ENCODE assay signal across 8 cellular contexts in genomic region chr9:111897831-111898144, GRCh38. TPM values are rescaled to one million over a fixed set of nuclear protein-coding genes. Genes with fewer than 3 reads are reported as not detected.
DNase-seq lines count a peak whose midpoint lies in the region; ATAC-seq, FAIRE-seq and TF ChIP-seq lines count a peak whose summit lies in the region.

No MANE protein-coding gene starts in this region.

- H3K27ac Mint-ChIP-seq in H9 (no peak overlapping the region), T-helper 17 cell (no peak overlapping the region)

- H3K9me3 Mint-ChIP-seq in H9 = no peaks in the 10 kb centered on the region

- H3K4me1 Mint-ChIP-seq in H9 (peaks cover 3 to 8% of the 10 kb centered on the region in 2 experiments; a peak in 3 of 4 replicates), T-helper 17 cell (peaks cover 22% of the 10 kb centered on the region)

- no peak overlapping the region for H3T11ph ChIP-seq in H9 (ENCODE audit: low read length)

- DNase-seq in GM18507 (ENCODE audit: extremely low spot score, insufficient read length, low read depth) (no peak), H9 (no peak), NOMO-1 treated with dmso at 0.1 percent for 144 hours (lab: John Stamatoyannopoulos, UW; ENCODE audit: unreplicated experiment) (peak; percentile 30), erythroblast (lab: John Stamatoyannopoulos, UW) (peak; percentile 63 to 67), sigmoid colon (no peak), amniotic stem cell (lab: John Stamatoyannopoulos, UW) (no peak), T-helper 17 cell (no peak)
- no peak for DNase-seq in effector CD4-positive, alpha-beta T cell

- H3K27ac ChIP-seq in H9 (ENCODE audit: insufficient read length, low read depth, low read length) (no peak overlapping the region), sigmoid colon (peak overlapping the region; percentile 96 to 99 (median 98))

- peaks cover 29% of the 10 kb centered on the region; the same call in 1 of the 2 replicates for H3K79me2 ChIP-seq in H9 (ENCODE audit: insufficient read depth, low read length)

- no peaks in the 10 kb centered on the region for H4K20me1 ChIP-seq in H9 (ENCODE audit: control insufficient read depth, insufficient read depth, insufficient read length)

- H3K14ac ChIP-seq in H9 (ENCODE audit: insufficient read depth, low read length) = no peak overlapping the region

- no peak for TF ChIP-seq POLR2A in erythroblast (IDR thresholded peaks at IDR 0.05; ENCODE audit: low read length)
- no peak for TF ChIP-seq POLR2A in sigmoid colon (IDR thresholded peaks at IDR 0.05)

- H2BK12ac ChIP-seq in H9 (ENCODE audit: insufficient read length, low read depth, low read length) = no peak overlapping the region

- no peak overlapping the region for H2BK5ac ChIP-seq in H9 (ENCODE audit: insufficient read length, low read length)

- H3K4me1 ChIP-seq in H9 (ENCODE audit: insufficient read depth, low read length) = no peaks in the 10 kb centered on the region; the same call in 1 of the 2 replicates
- peaks cover 0 to 56% (median 52%) of the 10 kb centered on the region in 4 donors for H3K4me1 ChIP-seq in sigmoid colon

- intact Hi-C loops in sigmoid colon (cut with DNase I) = loop anchor here (2.0 to 10.0 kb wide), 5 partner anchors 115 to 590 kb away; partner anchors contain the start of genes KIAA1958, PTBP3 and PTGR1

- no peaks in the 10 kb centered on the region for H3K27me3 ChIP-seq in H9 (ENCODE audit: insufficient read depth, low read length)
- no peaks in the 10 kb centered on the region for H3K27me3 ChIP-seq in sigmoid colon

- H3K9ac ChIP-seq in H9 (ENCODE audit: extremely low read depth, insufficient read length, low read length) = peak overlapping the region; percentile 62

- no peak overlapping the region for H2BK15ac ChIP-seq in H9 (ENCODE audit: low read depth, low read length)

- H4K5ac ChIP-seq in H9 (ENCODE audit: insufficient read length, low read depth, low read length) = no peak overlapping the region

- H3K56ac ChIP-seq in H9 (ENCODE audit: insufficient read length, low read depth, low read length) = no peak overlapping the region

- H2AFZ ChIP-seq in H9 (ENCODE audit: low read length) = no peak overlapping the region

- no peaks in the 10 kb centered on the region for H3K36me3 ChIP-seq in sigmoid colon

- FAIRE-seq in GM18507 (lab: Jason Lieb, UNC) = peak; percentile 91

- WGBS in H9 (ENCODE audit: extremely low coverage, insufficient read length, low lambda C conversion rate) = 100% methylated on average over 2 of the region's 7 CpGs
- 8 to 12% methylated on average over 7 of the region's 7 CpGs for WGBS in sigmoid colon, 2 donors

- H3K9me3 ChIP-seq in H9 (ENCODE audit: control insufficient read depth, low read depth, low read length) = no peaks in the 10 kb centered on the region
- no peaks in the 10 kb centered on the region for H3K9me3 ChIP-seq in sigmoid colon
- H3K9me3 ChIP-seq in T-helper 17 cell (ENCODE audit: control insufficient read depth, low read length, poor library complexity, severe bottlenecking) = no peaks in the 10 kb centered on the region

- no peak for ATAC-seq in T-helper 17 cell

- H3K4me2 ChIP-seq in H9 (ENCODE audit: insufficient read depth, insufficient read length, low read length) = peak overlapping the region; percentile 97

- H3K36me3 Mint-ChIP-seq in H9 (ENCODE audit: insufficient read depth in 1 of 3, low read depth in 3 of 3) (no peaks in the 10 kb centered on the region), T-helper 17 cell (ENCODE audit: low read depth) (no peaks in the 10 kb centered on the region)

- TF ChIP-seq CTCF in H9 (conservative IDR thresholded peaks at IDR 0.05) (no peak), sigmoid colon (IDR thresholded peaks at IDR 0.05) (no peak)

- H3K4ac ChIP-seq in H9 (ENCODE audit: low read depth, low read length) = no peak overlapping the region

- H4K91ac ChIP-seq in H9 (ENCODE audit: insufficient read length, low read depth, low read length) = no peak overlapping the region

- no peak overlapping the region for H3K23ac ChIP-seq in H9 (ENCODE audit: insufficient read length, low read depth, low read length)

- H3K4me3 Mint-ChIP-seq in H9 = no peak overlapping the region
- H3K4me3 Mint-ChIP-seq in T-helper 17 cell = no peak overlapping the region

- H3K4me3 ChIP-seq in sigmoid colon = peak overlapping the region; percentile 87 to 97 (median 96)

- H2AK5ac ChIP-seq in H9 (ENCODE audit: insufficient read length, low read length) = no peak overlapping the region

- H3K18ac ChIP-seq in H9 (ENCODE audit: insufficient read length, low read depth, low read length) = no peak overlapping the region

- H2BK20ac ChIP-seq in H9 (ENCODE audit: low read depth, low read length, poor library complexity, severe bottlenecking) = no peak overlapping the region

- peaks cover 11% of the 10 kb centered on the region for H3K23me2 ChIP-seq in H9 (ENCODE audit: insufficient read length, low read depth, low read length, poor library complexity, severe bottlenecking)

- peaks cover 9% of the 10 kb centered on the region for H3K79me1 ChIP-seq in H9 (ENCODE audit: insufficient read depth, low read depth, low read length, poor library complexity, severe bottlenecking)

- no peaks in the 10 kb centered on the region; the same call in 1 of the 2 replicates for H3K27me3 Mint-ChIP-seq in H9 (ENCODE audit: low read depth)
- no peaks in the 10 kb centered on the region for H3K27me3 Mint-ChIP-seq in T-helper 17 cell

- no peak overlapping the region for H2BK120ac ChIP-seq in H9 (ENCODE audit: low read depth, low read length, poor library complexity, severe bottlenecking)

- no peak for TF ChIP-seq EP300 in sigmoid colon (IDR thresholded peaks at IDR 0.05)

- no peak overlapping the region for H4K8ac ChIP-seq in H9 (replicated peaks; ENCODE audit: insufficient read length, low read depth, low read length)

RNA-seq across cellular contexts. Expression of gene UGCG, which starts 1.2 kb away (rescaled TPM):
- 23.3 and 23.8 TPM in 2 replicates for total RNA-seq in H9 (2021)
- total RNA-seq in sigmoid colon = 10 to 100 TPM; 18.6 to 89.3 (median 27.0) TPM
- polyA plus RNA-seq in sigmoid colon = 10 to 100 TPM in 2 of 3 donors, 1 to 10 TPM in 1; 7.8 to 20.7 (median 12.5) TPM
- 10 to 100 TPM; 35.5 TPM for total RNA-seq in T-helper 17 cell

Comparison
In these comparisons a context has a peak if more than half of its experiments do, and no peak if none do; other contexts are left out.
1. DNase-seq: peak in NOMO-1 treated with dmso at 0.1 percent for 144 hours (single experiment) and erythroblast (2 of 2); none in GM18507 (single experiment), H9 (single experiment), sigmoid colon (single experiment), effector CD4-positive, alpha-beta T cell (single experiment), amniotic stem cell (single experiment) and T-helper 17 cell (0 of 3).